8 cellular contexts compared by ENCODE assay signal in genomic region chr13:72726721-72727416, GRCh38. TPM values are rescaled to one million over a fixed set of nuclear protein-coding genes. Genes with fewer than 3 reads are reported as not detected.
DNase-seq lines count a peak whose midpoint lies in the region; ATAC-seq and TF ChIP-seq lines count a peak whose summit lies in the region.

No MANE protein-coding gene starts in this region.

- ATAC-seq in GM18870 (IDR thresholded peaks at IDR 0.05; ENCODE audit: unreplicated experiment) (peak; percentile 17), HG03095 (IDR thresholded peaks at IDR 0.05; ENCODE audit: unreplicated experiment) (peak; percentile 23)

- H3K9ac ChIP-seq in NT2/D1 (ENCODE audit: insufficient read length, low read depth), result peak overlapping the region; percentile 90

- POLR2A ChIA-PET in BJ (lab: Charles Lee), result no interaction called here

- H3K27me3 ChIP-seq in BJ (ENCODE audit: control insufficient read depth, insufficient read depth, low read length) (no peaks in the 10 kb centered on the region), NT2/D1 (ENCODE audit: insufficient read depth, insufficient read length) (no peaks in the 10 kb centered on the region)

- H3K4me1 ChIP-seq in NT2/D1 (ENCODE audit: insufficient read depth, insufficient read length), result no peaks in the 10 kb centered on the region

- TF ChIP-seq CTCF in BJ (IDR thresholded peaks at IDR 0.05; ENCODE audit: insufficient read depth, low read depth, low read length) (no peak), glutamatergic neuron (IDR thresholded peaks at IDR 0.05; ENCODE audit: partially characterized antibody, unreplicated experiment) (no peak), progenitor cell of endocrine pancreas (IDR thresholded peaks at IDR 0.05; ENCODE audit: unreplicated experiment) (no peak)

- H3K4me3 ChIP-seq in BJ (ENCODE audit: low read depth, low read length), result peak overlapping the region; percentile 93
- H3K4me3 ChIP-seq in NT2/D1 (ENCODE audit: insufficient read length, low read depth), result peak overlapping the region; percentile 89

- no peaks in the 10 kb centered on the region for H3K9me3 ChIP-seq in NT2/D1 (ENCODE audit: insufficient read depth, low read length)

- peaks cover 18% of the 10 kb centered on the region for H3K4me1 Mint-ChIP-seq in glutamatergic neuron (ENCODE audit: low read depth, unreplicated experiment)
- H3K4me1 Mint-ChIP-seq in progenitor cell of endocrine pancreas (ENCODE audit: low read depth), result peaks cover 13% of the 10 kb centered on the region

- H3K36me3 Mint-ChIP-seq in glutamatergic neuron (ENCODE audit: unreplicated experiment) (no peaks in the 10 kb centered on the region), progenitor cell of endocrine pancreas (ENCODE audit: insufficient read depth) (peaks cover 5% of the 10 kb centered on the region)

- H3K9me3 Mint-ChIP-seq in glutamatergic neuron (ENCODE audit: unreplicated experiment), result peaks cover 3% of the 10 kb centered on the region
- no peaks in the 10 kb centered on the region for H3K9me3 Mint-ChIP-seq in progenitor cell of endocrine pancreas (ENCODE audit: low read depth)

- CTCF ChIA-PET in BJ (lab: Yijun Ruan, JAX), result no interaction called here

- H3K36me3 ChIP-seq in BJ (ENCODE audit: control insufficient read depth, insufficient read depth, low read length), result no peaks in the 10 kb centered on the region
- H3K36me3 ChIP-seq in NT2/D1 (ENCODE audit: insufficient read depth, insufficient read length, low read length), result peaks cover 36% of the 10 kb centered on the region

- H3K27ac Mint-ChIP-seq in glutamatergic neuron (ENCODE audit: unreplicated experiment), result peak overlapping the region; percentile 74
- peak overlapping the region; percentile 90 for H3K27ac Mint-ChIP-seq in progenitor cell of endocrine pancreas

- H3K27me3 Mint-ChIP-seq in glutamatergic neuron (ENCODE audit: unreplicated experiment) (peaks cover 4% of the 10 kb centered on the region), progenitor cell of endocrine pancreas (no peaks in the 10 kb centered on the region)

- peak overlapping the region; percentile 95 for H3K4me3 Mint-ChIP-seq in glutamatergic neuron (ENCODE audit: unreplicated experiment)
- peak overlapping the region; percentile 91 for H3K4me3 Mint-ChIP-seq in progenitor cell of endocrine pancreas (ENCODE audit: low read depth)

- DNase-seq in BJ (ENCODE audit: low read depth), result no peak
- DNase-seq in NT2/D1 (ENCODE audit: low read depth, low spot score), result peak; percentile 20
- DNase-seq in activated T-helper 1 cell treated with Interleukin-2 at 50 U/mL for 16 hours (ENCODE audit: low read depth), result peak; percentile 14
- peak; percentile 68 for DNase-seq in glutamatergic neuron
- DNase-seq in progenitor cell of endocrine pancreas (ENCODE audit: low spot score, unreplicated experiment), result peak; percentile 27
- DNase-seq in NCI-H2107 treated with DMSO at 0.1 percent for 48 hours (lab: John Stamatoyannopoulos, UW; ENCODE audit: unreplicated experiment), result no peak

RNA-seq across cellular contexts. Expression of gene MZT1, which starts 0.6 kb away (rescaled TPM):
- 3.3 and 6.3 TPM in 2 replicates for polyA plus RNA-seq in BJ (2011; rRNA removed)
- 0.76 and 1.6 TPM in 2 replicates for polyA minus RNA-seq in BJ (2011; rRNA and poly(A)+ RNA removed)
- 10.1 TPM for total RNA-seq in glutamatergic neuron (ENCODE audit: unreplicated experiment)
- total RNA-seq in progenitor cell of endocrine pancreas, result 9.3 and 9.8 TPM in 2 replicates

RNA-seq across cellular contexts. Expression of gene BORA, which starts 0.9 kb away (rescaled TPM):
- 2.0 and 3.9 TPM in 2 replicates for polyA plus RNA-seq in BJ (2011; rRNA removed)
- 1.5 and 2.9 TPM in 2 replicates for polyA minus RNA-seq in BJ (2011; rRNA and poly(A)+ RNA removed)
- total RNA-seq in glutamatergic neuron (ENCODE audit: unreplicated experiment) (2.5 TPM), progenitor cell of endocrine pancreas (10.8 and 12.4 TPM in 2 replicates)

RNA-seq across cellular contexts. Expression of gene DIS3, which starts 54.8 kb away (rescaled TPM):
- polyA plus RNA-seq in BJ (2011; rRNA removed), result 15.8 and 23.4 TPM in 2 replicates
- 8.9 and 12.2 TPM in 2 replicates for polyA minus RNA-seq in BJ (2011; rRNA and poly(A)+ RNA removed)
- total RNA-seq in glutamatergic neuron (ENCODE audit: unreplicated experiment) (33.1 TPM), progenitor cell of endocrine pancreas (29.0 and 29.7 TPM in 2 replicates)

RNA-seq across cellular contexts. Expression of gene PIBF1, which starts 55.1 kb away (rescaled TPM):
- 1.7 and 4.1 TPM in 2 replicates for polyA plus RNA-seq in BJ (2011; rRNA removed)
- polyA minus RNA-seq in BJ (2011; rRNA and poly(A)+ RNA removed), result 4.2 and 5.1 TPM in 2 replicates
- 20.3 TPM for total RNA-seq in glutamatergic neuron (ENCODE audit: unreplicated experiment)
- total RNA-seq in progenitor cell of endocrine pancreas, result 28.7 and 30.4 TPM in 2 replicates

Comparison
In these comparisons a context has a peak if more than half of its experiments do, and no peak if none do; other contexts are left out.
1. DNase-seq: peak in NT2/D1 (single experiment), activated T-helper 1 cell treated with Interleukin-2 at 50 U/mL for 16 hours (single experiment), glutamatergic neuron (single experiment) and progenitor cell of endocrine pancreas (single experiment); none in BJ (single experiment) and NCI-H2107 treated with DMSO at 0.1 percent for 48 hours (single experiment).